Comparison of ENCODE assay signal across 33 cellular contexts in genomic region chr13:72886272-72887062, GRCh38.
DNase-seq lines count a peak whose midpoint lies in the region; ATAC-seq and TF ChIP-seq lines count a peak whose summit lies in the region.
"Had no signal": no experiment of that assay in that cellular context is flagged by ENCODE, and none has a peak within 500 bp of the region (broad histone marks: within the 10 kb centered on the region; RNA-seq: fewer than 3 reads in every experiment).

No MANE protein-coding gene starts in this region.

- ATAC-seq in HG03097 (IDR thresholded peaks at IDR 0.05; ENCODE audit: low FRiP score, unreplicated experiment) (no peak), natural killer cell (no peak)
- ATAC-seq: A549; activated naive CD8-positive, alpha-beta T cell treated with anti-CD3 and anti-CD28 coated beads, Interleukin-2, amount 50 U/mL, for 24 hours; activated T-cell treated with anti-CD3 and anti-CD28 coated beads, Interleukin-2, amount 50 U/mL, for 4 hours; body of pancreas; effector memory CD8-positive, alpha-beta T cell; Panc1; stimulated activated effector memory CD8-positive, alpha-beta T cell treated with anti-CD3 and anti-CD28 coated beads, Interleukin-12 subunit alpha, Interleukin-12 subunit beta, amount 100 ng/mL, for 72 hours had no signal

- H3K36me3 ChIP-seq in GM23248 (ENCODE audit: low read depth) (peaks cover 8% of the 10 kb centered on the region; the same call in 1 of the 2 replicates), colonic mucosa (no peaks in the 10 kb centered on the region)
- H3K36me3 ChIP-seq: esophagus squamous epithelium, WERI-Rb-1 had no signal

- H3K27me3 ChIP-seq in GM23248 (replicated peaks; ENCODE audit: insufficient read depth) (no peaks in the 10 kb centered on the region), colonic mucosa (no peaks in the 10 kb centered on the region)
- H3K27me3 ChIP-seq: BLaER1, body of pancreas, esophagus squamous epithelium had no signal

- H2AFZ ChIP-seq in GM23248, result no peak overlapping the region

- no peak overlapping the region for H3K27ac Mint-ChIP-seq in natural killer cell
- H3K27ac Mint-ChIP-seq: activated naive CD8-positive, alpha-beta T cell treated with anti-CD3 and anti-CD28 coated beads, Interleukin-2, amount 50 U/mL, for 24 hours; effector memory CD8-positive, alpha-beta T cell; HFFc6; nephron progenitor cell; stimulated activated effector memory CD8-positive, alpha-beta T cell treated with anti-CD3 and anti-CD28 coated beads, Interleukin-12 subunit alpha, Interleukin-12 subunit beta, amount 100 ng/mL, for 72 hours had no signal

- in situ Hi-C loops in GM23248 (cut with MboI), result no loop called here

- H3K9me3 ChIP-seq in GM23248 (ENCODE audit: low read depth), result no peaks in the 10 kb centered on the region
- no peaks in the 10 kb centered on the region for H3K9me3 ChIP-seq in colonic mucosa
- H3K9me3 ChIP-seq: A549, body of pancreas, esophagus squamous epithelium had no signal

- no peaks in the 10 kb centered on the region for H3K9me3 Mint-ChIP-seq in natural killer cell
- H3K9me3 Mint-ChIP-seq: activated naive CD8-positive, alpha-beta T cell treated with anti-CD3 and anti-CD28 coated beads, Interleukin-2, amount 50 U/mL, for 24 hours; activated T-cell treated with anti-CD3 and anti-CD28 coated beads, Interleukin-2, amount 50 U/mL, for 4 hours; stimulated activated effector memory CD8-positive, alpha-beta T cell treated with anti-CD3 and anti-CD28 coated beads, Interleukin-12 subunit alpha, Interleukin-12 subunit beta, amount 100 ng/mL, for 72 hours had no signal

- no peaks in the 10 kb centered on the region for H3K79me2 ChIP-seq in GM23248 (ENCODE audit: insufficient read depth)

- H3K27ac ChIP-seq in GM23248, result no peak overlapping the region
- H3K27ac ChIP-seq in colonic mucosa, result no peak overlapping the region
- H3K27ac ChIP-seq: A549, BLaER1, body of pancreas, esophagus squamous epithelium, HL-60, WERI-Rb-1 had no signal

- peaks cover 5% of the 10 kb centered on the region for H3K36me3 Mint-ChIP-seq in natural killer cell
- H3K36me3 Mint-ChIP-seq: stimulated activated effector memory CD8-positive, alpha-beta T cell treated with anti-CD3 and anti-CD28 coated beads, Interleukin-12 subunit alpha, Interleukin-12 subunit beta, amount 100 ng/mL, for 72 hours had no signal

- H3K4me2 ChIP-seq in GM23248 (ENCODE audit: unreplicated experiment), result no peak overlapping the region
- H3K4me2 ChIP-seq: A549, BLaER1 had no signal

- H3F3A ChIP-seq in GM23248 (ENCODE audit: insufficient read depth), result no peaks in the 10 kb centered on the region

- no peaks in the 10 kb centered on the region for H4K20me1 ChIP-seq in GM23248 (ENCODE audit: insufficient read depth)
- H4K20me1 ChIP-seq: BLaER1 had no signal

- intact Hi-C loops in natural killer cell (cut with micrococcal nuclease), result no loop called here
- intact Hi-C loops in colonic mucosa (cut with DNase I), result no loop called here

- no peak overlapping the region for H3K4me3 Mint-ChIP-seq in natural killer cell
- H3K4me3 Mint-ChIP-seq: activated naive CD8-positive, alpha-beta T cell treated with anti-CD3 and anti-CD28 coated beads, Interleukin-2, amount 50 U/mL, for 24 hours; activated T-cell treated with anti-CD3 and anti-CD28 coated beads, Interleukin-2, amount 50 U/mL, for 4 hours; effector memory CD8-positive, alpha-beta T cell; HFFc6; nephron progenitor cell; stimulated activated effector memory CD8-positive, alpha-beta T cell treated with anti-CD3 and anti-CD28 coated beads, Interleukin-12 subunit alpha, Interleukin-12 subunit beta, amount 100 ng/mL, for 72 hours had no signal

- H3K4me1 ChIP-seq in GM23248 (ENCODE audit: insufficient read depth) (peaks cover 9% of the 10 kb centered on the region), colonic mucosa (no peaks in the 10 kb centered on the region)
- H3K4me1 ChIP-seq: BLaER1, body of pancreas, esophagus squamous epithelium had no signal

- 38 to 44% methylated on average over 5 of the region's 5 CpGs for WGBS in GM23248 (ENCODE audit: low coverage in 1 of 2, low lambda C conversion rate in 2 of 2, missing lambda C conversion rate in 2 of 2), 2 experiments

- H3K9ac ChIP-seq in GM23248 (no peak overlapping the region), colonic mucosa (ENCODE audit: low read depth in 2 of 2, low read length in 2 of 2) (no peak overlapping the region)
- H3K9ac ChIP-seq: BLaER1 had no signal

- H3K4me3 ChIP-seq in AG09309 (ENCODE audit: control insufficient read depth, low read depth, low read length), result no peak overlapping the region
- no peak overlapping the region for H3K4me3 ChIP-seq in GM23248
- no peak overlapping the region for H3K4me3 ChIP-seq in colonic mucosa
- H3K4me3 ChIP-seq: A549, BLaER1, body of pancreas, esophagus squamous epithelium had no signal

- peaks cover 4 to 7% of the 10 kb centered on the region in 2 donors for H3K4me1 Mint-ChIP-seq in natural killer cell
- H3K4me1 Mint-ChIP-seq: activated naive CD8-positive, alpha-beta T cell treated with anti-CD3 and anti-CD28 coated beads, Interleukin-2, amount 50 U/mL, for 24 hours; nephron progenitor cell; stimulated activated effector memory CD8-positive, alpha-beta T cell treated with anti-CD3 and anti-CD28 coated beads, Interleukin-12 subunit alpha, Interleukin-12 subunit beta, amount 100 ng/mL, for 72 hours had no signal

- no peaks in the 10 kb centered on the region for H3K27me3 Mint-ChIP-seq in natural killer cell (ENCODE audit: low read depth in 2 of 2)
- H3K27me3 Mint-ChIP-seq: activated naive CD8-positive, alpha-beta T cell treated with anti-CD3 and anti-CD28 coated beads, Interleukin-2, amount 50 U/mL, for 24 hours; effector memory CD8-positive, alpha-beta T cell had no signal

- TF ChIP-seq CTCF in AG09309 (IDR thresholded peaks at IDR 0.05; ENCODE audit: control insufficient read depth, insufficient read depth, low read depth, low read length, missing control alignments) (no peak), natural killer cell (IDR thresholded peaks at IDR 0.05) (no peak), colonic mucosa (IDR thresholded peaks at IDR 0.05) (no peak)

- no peaks in the 10 kb centered on the region for H3K9me2 ChIP-seq in GM23248 (ENCODE audit: insufficient read depth)

- DNase-seq in AG09309 (ENCODE audit: low read depth), result peak; percentile 18
- DNase-seq in GM23248, result peak; percentile 61
- DNase-seq in dedifferentiated amniotic fluid mesenchymal stem cell (ENCODE audit: extremely low spot score), result peak; percentile 15
- DNase-seq in iris pigment epithelial cell (ENCODE audit: low read depth), result peak; percentile 44
- DNase-seq in DMS79 (lab: John Stamatoyannopoulos, UW), result no peak
- DNase-seq in natural killer cell, result no peak
- no peak for DNase-seq in colonic mucosa
- DNase-seq: activated CD4-positive, alpha-beta T cell treated with anti-CD3 and anti-CD28 coated beads for 48 hours; activated CD8-positive, alpha-beta memory T cell treated with anti-CD3 and anti-CD28 coated beads for 24 hours; activated gamma-delta T cell treated with Interleukin-2 at 50 U/mL for 16 hours; activated naive CD8-positive, alpha-beta T cell treated with anti-CD3 and anti-CD28 coated beads, Interleukin-2, amount 50 U/mL, for 24 hours; activated T-cell treated with anti-CD3 and anti-CD28 coated beads, Interleukin-2, amount 50 U/mL, for 4 hours; body of pancreas; effector memory CD8-positive, alpha-beta T cell; esophagus squamous epithelium; GF-D8; glutamatergic neuron; HFFc6; Karpas-422; NCI-H1048; NCI-H1694 treated with DMSO at 0.1 percent for 48 hours; NCI-H69; nephron progenitor cell; SIG-M5; stimulated activated CD4-positive, alpha-beta T cell treated with anti-CD3 and anti-CD28 coated beads, Interleukin-4, amount 100 ng/mL, for 1 hour; T-helper 9 cell; WERI-Rb-1 had no signal

Comparison
In these comparisons a context has a peak if more than half of its experiments do, and no peak if none do; other contexts are left out.
1. DNase-seq: peak in AG09309 (single experiment), GM23248 (single experiment), dedifferentiated amniotic fluid mesenchymal stem cell (single experiment) and iris pigment epithelial cell (single experiment); none in DMS79 (single experiment), natural killer cell (single experiment) and colonic mucosa (single experiment).